Comparison of ENCODE assay signal across 8 cellular contexts in genomic region chr3:157157836-157158235, GRCh38. TPM values are rescaled to one million over a fixed set of nuclear protein-coding genes. Genes with fewer than 3 reads are reported as not detected.
DNase-seq lines count a peak whose midpoint lies in the region; ATAC-seq and TF ChIP-seq lines count a peak whose summit lies in the region.
"Had no signal": no experiment of that assay in that cellular context is flagged by ENCODE, and none has a peak within 500 bp of the region (broad histone marks: within the 10 kb centered on the region; RNA-seq: fewer than 3 reads in every experiment).

No MANE protein-coding gene starts in this region.

- peak overlapping the region; percentile 93 for H3K27ac Mint-ChIP-seq in activated CD8-positive, alpha-beta T cell treated with anti-CD3 and anti-CD28 coated beads, Interleukin-2, amount 10 ng/mL, durations not matched to agents 7 days and 5 days

- H3K4me3 ChIP-seq in iPS-11a (ENCODE audit: low read depth, low read length) (peak overlapping the region; percentile 95), spleen (peak overlapping the region; percentile 55 to 93 (median 80))

- no peaks in the 10 kb centered on the region for H3K27me3 Mint-ChIP-seq in activated CD8-positive, alpha-beta T cell treated with anti-CD3 and anti-CD28 coated beads, Interleukin-2, amount 10 ng/mL, durations not matched to agents 7 days and 5 days (ENCODE audit: low read depth)

- no peaks in the 10 kb centered on the region for H3K27me3 ChIP-seq in spleen (replicated peaks in 1 of 7)

- H3K27ac ChIP-seq in spleen: peak overlapping the region in 4 of 8 donors; percentile 100

- ATAC-seq in activated CD8-positive, alpha-beta T cell treated with anti-CD3 and anti-CD28 coated beads, Interleukin-2, amount 10 ng/mL, durations not matched to agents 7 days and 5 days: no peak
- no peak for ATAC-seq in GM21515 (IDR thresholded peaks at IDR 0.05; ENCODE audit: unreplicated experiment)
- no peak for ATAC-seq in GM19452 (IDR thresholded peaks at IDR 0.05; ENCODE audit: unreplicated experiment)

- H3K36me3 ChIP-seq in spleen: peaks cover 0 to 62% (median 55%) of the 10 kb centered on the region in 6 donors

- no peak for TF ChIP-seq CTCF in spleen (IDR thresholded peaks at IDR 0.05 in 8 of 11, conservative IDR thresholded peaks at IDR 0.05 in 3 of 11)

- CTCF ChIA-PET in activated CD8-positive, alpha-beta T cell treated with anti-CD3 and anti-CD28 coated beads, Interleukin-2, amount 10 ng/mL, durations not matched to agents 7 days and 5 days (lab: Charles Lee): no interaction called here

- intact Hi-C loops in spleen (cut with DNase I; ENCODE audit: low total_unique reads): no loop called here

- no peaks in the 10 kb centered on the region for H3K9me3 ChIP-seq in spleen

- H3K36me3 Mint-ChIP-seq in activated CD8-positive, alpha-beta T cell treated with anti-CD3 and anti-CD28 coated beads, Interleukin-2, amount 10 ng/mL, durations not matched to agents 7 days and 5 days (ENCODE audit: low read depth): peaks cover 71% of the 10 kb centered on the region

- peak overlapping the region; percentile 88 for H3K4me3 Mint-ChIP-seq in activated CD8-positive, alpha-beta T cell treated with anti-CD3 and anti-CD28 coated beads, Interleukin-2, amount 10 ng/mL, durations not matched to agents 7 days and 5 days

- H3K4me1 ChIP-seq in spleen: peaks cover 55 to 86% (median 76%) of the 10 kb centered on the region in 6 donors

- no peak for TF ChIP-seq POLR2A in spleen (IDR thresholded peaks at IDR 0.05)

- H3K9me3 Mint-ChIP-seq in activated CD8-positive, alpha-beta T cell treated with anti-CD3 and anti-CD28 coated beads, Interleukin-2, amount 10 ng/mL, durations not matched to agents 7 days and 5 days (ENCODE audit: insufficient read depth): no peaks in the 10 kb centered on the region

- POLR2A ChIA-PET in activated CD8-positive, alpha-beta T cell treated with anti-CD3 and anti-CD28 coated beads, Interleukin-2, amount 10 ng/mL, durations not matched to agents 7 days and 5 days (lab: Charles Lee): no interaction called here

- H3K4me1 Mint-ChIP-seq in activated CD8-positive, alpha-beta T cell treated with anti-CD3 and anti-CD28 coated beads, Interleukin-2, amount 10 ng/mL, durations not matched to agents 7 days and 5 days (ENCODE audit: low read depth): peaks cover 61% of the 10 kb centered on the region

- DNase-seq in HT-29 (ENCODE audit: low spot score) (peak; percentile 12), spleen (no peak), NCI-H2107 (lab: John Stamatoyannopoulos, UW) (no peak)
- DNase-seq in activated CD8-positive, alpha-beta T cell treated with anti-CD3 and anti-CD28 coated beads, Interleukin-2, amount 10 ng/mL, durations not matched to agents 7 days and 5 days: no peak
- DNase-seq: stimulated activated CD4-positive, alpha-beta T cell treated with anti-CD3 and anti-CD28 coated beads, Interleukin-2, amount 100 ng/mL, for 48 hours had no signal

RNA-seq across cellular contexts. Expression of gene CCNL1, which starts 2.1 kb away (rescaled TPM):
- 302 and 313 TPM in 2 replicates for total RNA-seq in HT-29 (2014; rRNA removed; shearing (Covaris generic))
- total RNA-seq in activated CD8-positive, alpha-beta T cell treated with anti-CD3 and anti-CD28 coated beads, Interleukin-2, amount 10 ng/mL, durations not matched to agents 7 days and 5 days: 100 to 1,000 TPM; 257 TPM
- total RNA-seq in spleen: 100 to 1,000 TPM; 187 to 405 (median 247) TPM
- 100 to 1,000 TPM in 2 of 3 donors, 10 to 100 TPM in 1; 76.9 to 168 (median 115) TPM for polyA plus RNA-seq in spleen
